Comparison of ENCODE assay signal across 11 cellular contexts in the genomic region with DNA sequence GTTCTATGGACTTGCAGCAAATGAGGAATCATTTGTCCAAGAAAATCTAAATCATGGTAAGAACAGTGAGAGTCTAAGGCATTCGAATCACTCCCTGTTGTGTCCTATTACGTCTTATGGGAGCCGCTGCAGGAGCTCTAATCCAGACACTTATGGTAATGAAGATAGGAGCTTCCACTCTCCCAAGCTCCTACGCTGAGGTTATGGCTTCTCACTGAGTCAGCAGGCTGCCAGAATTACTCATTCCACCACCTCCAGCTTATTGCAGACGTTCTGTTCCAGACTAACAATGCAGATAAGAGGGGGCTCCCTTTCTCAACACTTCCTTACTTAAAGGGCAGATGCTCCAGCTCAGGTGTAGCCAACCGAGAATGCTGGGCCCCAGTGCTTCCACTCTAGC.
DNase-seq lines count a peak whose midpoint lies in the region; ATAC-seq and TF ChIP-seq lines count a peak whose summit lies in the region.
"Had no signal": no experiment of that assay in that cellular context is flagged by ENCODE, and none has a peak within 500 bp of the region (broad histone marks: within the 10 kb centered on the region; RNA-seq: fewer than 3 reads in every experiment).

No MANE protein-coding gene starts in this region.

- H3K79me2 ChIP-seq in mammary epithelial cell (ENCODE audit: insufficient read depth, low read length): no peaks in the 10 kb centered on the region

- POLR2A ChIA-PET in MCF 10A (lab: Yijun Ruan, JAX): interaction anchor here (0.5 to 2.2 kb wide), 10 partner anchors 9 to 89 kb away, joined by 3 to 29 read pairs (median 4); no protein-coding TSS in a partner anchor

- no peaks in the 10 kb centered on the region for H4K20me1 ChIP-seq in mammary epithelial cell (ENCODE audit: insufficient read depth, low read length)

- intact Hi-C loops in MCF 10A (cut with micrococcal nuclease): no loop called here
- intact Hi-C loops in mammary epithelial cell (cut with micrococcal nuclease): no loop called here
- intact Hi-C loops in upper lobe of right lung (cut with DNase I): no loop called here

- no TSS peak for BruUV-seq in MCF 10A (replicated peaks; lab: Mats Ljungman, UMichigan)
- no TSS peak for BruUV-seq in mammary epithelial cell (replicated peaks; lab: Mats Ljungman, UMichigan)

- CTCF ChIA-PET in MCF 10A (lab: Yijun Ruan, JAX) (interaction anchor here (0.5 to 2.3 kb wide), 20 partner anchors 10 to 294 kb away, joined by 3 to 10 read pairs (median 4); no protein-coding TSS in a partner anchor), mammary epithelial cell (lab: Charles Lee; ENCODE audit: low non-redundant PET) (no interaction called here)

- no peak overlapping the region for H3K4me3 Mint-ChIP-seq in MCF 10A (ENCODE audit: unreplicated experiment)

- H3K4me2 ChIP-seq in mammary epithelial cell (ENCODE audit: insufficient read depth, low read depth, low read length): no peak overlapping the region

- no peak for TF ChIP-seq CTCF in MCF 10A (IDR thresholded peaks at IDR 0.05; ENCODE audit: unreplicated experiment)
- TF ChIP-seq CTCF in mammary epithelial cell (conservative IDR thresholded peaks at IDR 0.05 in 1 of 2, IDR thresholded peaks at IDR 0.05 in 1 of 2; ENCODE audit: extremely low read depth in 1 of 2, insufficient read depth in 1 of 2, low read depth in 1 of 2, low read length in 2 of 2): no peak
- TF ChIP-seq CTCF in upper lobe of right lung (IDR thresholded peaks at IDR 0.05): no peak

- ATAC-seq in upper lobe of right lung: peak; percentile 17
- ATAC-seq in HG02588 (IDR thresholded peaks at IDR 0.05; ENCODE audit: unreplicated experiment): no peak
- ATAC-seq: psoas muscle had no signal

- no peaks in the 10 kb centered on the region for H3K27me3 ChIP-seq in mammary epithelial cell (ENCODE audit: insufficient read depth, low read length)
- no peaks in the 10 kb centered on the region for H3K27me3 ChIP-seq in upper lobe of right lung

- DNase-seq in MCF 10A (ENCODE audit: unreplicated experiment): peak; percentile 94
- DNase-seq in mammary epithelial cell: no peak
- peak; percentile 99 for DNase-seq in amniotic epithelial cell (ENCODE audit: low read depth)
- DNase-seq in iPS-NIHi7 (ENCODE audit: extremely low spot score): peak; percentile 39
- no peak for DNase-seq in upper lobe of right lung
- no peak for DNase-seq in activated T-cell treated with anti-CD3 and anti-CD28 coated beads, Interleukin-2, amount 50 U/mL, for 48 hours
- no peak for DNase-seq in NCI-H748 treated with DMSO at 0.1 percent for 48 hours (lab: John Stamatoyannopoulos, UW)
- DNase-seq: NCI-H1930, psoas muscle had no signal

- 45% methylated on average over 5 of the region's 6 CpGs for whole genome bisulfite sequencing in mammary epithelial cell (ENCODE audit: low coverage, missing lambda C conversion rate)

- H3K4me1 Mint-ChIP-seq in MCF 10A (ENCODE audit: insufficient read depth, unreplicated experiment): peaks cover 27% of the 10 kb centered on the region

- H3K36me3 ChIP-seq in mammary epithelial cell (ENCODE audit: insufficient read depth, low read length) (no peaks in the 10 kb centered on the region), upper lobe of right lung (no peaks in the 10 kb centered on the region)

- dilution Hi-C loops in mammary epithelial cell (cut with HindIII; ENCODE audit: low sequenced_read_pairs): no loop called here

- H2AFZ ChIP-seq in mammary epithelial cell (ENCODE audit: low read depth, low read length): no peak overlapping the region

- H3K4me1 ChIP-seq in mammary epithelial cell (ENCODE audit: insufficient read depth, low read length) (no peaks in the 10 kb centered on the region), upper lobe of right lung (no peaks in the 10 kb centered on the region)
- H3K4me1 ChIP-seq: psoas muscle had no signal

- in situ Hi-C loops in mammary epithelial cell (cut with MboI; ENCODE audit: low sequenced_read_pairs in 2 of 2): no loop called here

- H3K27ac ChIP-seq in mammary epithelial cell (ENCODE audit: insufficient read depth, low read depth, low read length) (no peak overlapping the region), upper lobe of right lung (no peak overlapping the region)
- H3K27ac ChIP-seq: HL-60, psoas muscle had no signal

- H3K9me3 ChIP-seq in mammary epithelial cell (replicated peaks; ENCODE audit: insufficient read depth, low read length) (peaks cover 3% of the 10 kb centered on the region), upper lobe of right lung (no peaks in the 10 kb centered on the region)
- H3K9me3 ChIP-seq: psoas muscle had no signal

- peak overlapping the region; percentile 83 for H3K27ac Mint-ChIP-seq in MCF 10A (ENCODE audit: low read depth, unreplicated experiment)

- no peaks in the 10 kb centered on the region for H3K9me3 Mint-ChIP-seq in MCF 10A (ENCODE audit: unreplicated experiment)

- H3K4me3 ChIP-seq in mammary epithelial cell (replicated peaks in 1 of 3; ENCODE audit: insufficient read depth in 1 of 3, low read depth in 2 of 3, low read length in 3 of 3): no peak overlapping the region
- no peak overlapping the region for H3K4me3 ChIP-seq in upper lobe of right lung
- H3K4me3 ChIP-seq: psoas muscle had no signal

- no peak overlapping the region for H3K9ac ChIP-seq in mammary epithelial cell (ENCODE audit: insufficient read depth, low read length)

- H3K36me3 Mint-ChIP-seq in MCF 10A (ENCODE audit: insufficient read depth, unreplicated experiment): no peaks in the 10 kb centered on the region

- H3K27me3 Mint-ChIP-seq in MCF 10A (ENCODE audit: insufficient read depth, unreplicated experiment): no peaks in the 10 kb centered on the region

Comparison
In these comparisons a context has a peak if more than half of its experiments do, and no peak if none do; other contexts are left out.
1. DNase-seq: peak in MCF 10A (single experiment), amniotic epithelial cell (single experiment) and iPS-NIHi7 (single experiment); none in mammary epithelial cell (single experiment), upper lobe of right lung (single experiment), activated T-cell treated with anti-CD3 and anti-CD28 coated beads, Interleukin-2, amount 50 U/mL, for 48 hours (0 of 2) and NCI-H748 treated with DMSO at 0.1 percent for 48 hours (single experiment).